Comparison of ENCODE assay signal across 8 cellular contexts in the genomic region with DNA sequence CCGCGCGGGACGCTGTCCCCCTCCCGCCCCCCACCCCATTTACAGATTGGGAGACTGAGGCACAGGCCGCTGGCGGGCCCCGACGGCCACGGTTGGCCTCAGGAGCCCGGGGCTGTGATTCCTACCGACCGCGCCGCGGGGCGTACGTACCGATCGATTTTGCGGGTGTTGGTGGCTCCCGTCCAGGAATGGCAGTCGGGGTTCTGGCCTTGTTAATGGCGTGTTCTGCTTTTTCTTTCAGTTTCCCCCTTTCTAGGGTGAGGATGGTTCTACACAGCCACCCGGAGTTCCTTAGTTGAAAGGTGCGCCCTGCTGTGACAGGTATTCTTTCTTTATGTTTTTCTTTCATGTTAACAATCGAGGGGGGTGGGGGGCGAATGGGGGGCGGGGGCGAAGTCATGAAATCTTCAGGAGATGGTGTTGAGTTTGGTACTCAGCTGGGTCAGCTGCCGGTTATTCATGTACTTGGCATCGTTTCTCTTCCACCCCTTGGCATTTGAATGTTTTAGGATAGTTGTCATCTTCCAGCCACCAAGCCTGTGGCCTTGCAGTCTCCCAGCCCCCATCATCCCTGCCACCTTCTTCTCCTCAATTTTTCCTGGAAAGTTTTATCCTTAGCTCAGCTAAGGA. TPM values are rescaled to one million over a fixed set of nuclear protein-coding genes. Genes with fewer than 3 reads are reported as not detected.
DNase-seq lines count a peak whose midpoint lies in the region; ATAC-seq, FAIRE-seq and TF ChIP-seq lines count a peak whose summit lies in the region.

No MANE protein-coding gene starts in this region.

- TF ChIP-seq CTCF in mammary epithelial cell (conservative IDR thresholded peaks at IDR 0.05 in 1 of 2, IDR thresholded peaks at IDR 0.05 in 1 of 2; ENCODE audit: extremely low read depth in 1 of 2, insufficient read depth in 1 of 2, low read depth in 1 of 2, low read length in 2 of 2) (no peak), keratinocyte (optimal IDR thresholded peaks at IDR 0.05 in 1 of 3, IDR thresholded peaks at IDR 0.05 in 1 of 3, conservative IDR thresholded peaks at IDR 0.05 in 1 of 3; ENCODE audit: extremely low read depth in 1 of 3, insufficient read depth in 2 of 3, low read length in 3 of 3) (no peak)

- peaks cover 20% of the 10 kb centered on the region; the same call in 1 of the 2 replicates for H3F3A ChIP-seq in GM23248 (ENCODE audit: insufficient read depth)

- H3K36me3 ChIP-seq in GM23248 (ENCODE audit: low read depth) (no peaks in the 10 kb centered on the region), mammary epithelial cell (ENCODE audit: insufficient read depth, low read length) (no peaks in the 10 kb centered on the region), keratinocyte (ENCODE audit: control insufficient read depth in 2 of 2, extremely low read depth in 1 of 2, insufficient read depth in 2 of 2, low read length in 2 of 2) (no peaks in the 10 kb centered on the region)

- H2AFZ ChIP-seq in GM23248 (peak overlapping the region; percentile 82), mammary epithelial cell (ENCODE audit: low read depth, low read length) (peak overlapping the region; percentile 80), keratinocyte (ENCODE audit: control insufficient read depth, low read length) (peak overlapping the region; percentile 41)

- no peak for FAIRE-seq in keratinocyte (lab: Jason Lieb, UNC)

- peak overlapping the region; percentile 98 for H3K27ac Mint-ChIP-seq in T-helper 17 cell

- H3K4me3 ChIP-seq in GM23248: peak overlapping the region; percentile 85
- peak overlapping the region; percentile 75 to 86 (median 79) for H3K4me3 ChIP-seq in mammary epithelial cell (replicated peaks in 1 of 3; ENCODE audit: insufficient read depth in 1 of 3, low read depth in 2 of 3, low read length in 3 of 3)
- H3K4me3 ChIP-seq in keratinocyte (ENCODE audit: control insufficient read depth in 2 of 3, extremely low read depth in 1 of 3, insufficient read depth in 2 of 3, low read depth in 1 of 3, low read length in 3 of 3): peak overlapping the region; percentile 81 to 87 (median 85)

- H3K9me1 ChIP-seq in keratinocyte (ENCODE audit: control insufficient read depth, extremely low read depth, insufficient read depth, low read length): peaks cover 2% of the 10 kb centered on the region

- no TSS peak for BruUV-seq in mammary epithelial cell (replicated peaks; lab: Mats Ljungman, UMichigan)

- H3K27me3 ChIP-seq in GM23248 (replicated peaks; ENCODE audit: insufficient read depth) (no peaks in the 10 kb centered on the region), mammary epithelial cell (ENCODE audit: insufficient read depth, low read length) (no peaks in the 10 kb centered on the region), keratinocyte (ENCODE audit: control insufficient read depth, extremely low read depth, insufficient read depth, low read length) (no peaks in the 10 kb centered on the region)

- H3K9me3 ChIP-seq in GM23248 (ENCODE audit: low read depth) (no peaks in the 10 kb centered on the region), T-helper 17 cell (ENCODE audit: control insufficient read depth, low read length, poor library complexity, severe bottlenecking) (no peaks in the 10 kb centered on the region), mammary epithelial cell (replicated peaks; ENCODE audit: insufficient read depth, low read length) (no peaks in the 10 kb centered on the region), keratinocyte (ENCODE audit: control insufficient read depth, low read depth, low read length) (no peaks in the 10 kb centered on the region)

- H3K36me3 Mint-ChIP-seq in T-helper 17 cell (ENCODE audit: low read depth): peaks cover 13% of the 10 kb centered on the region

- H3K4me2 ChIP-seq in GM23248 (ENCODE audit: unreplicated experiment) (peak overlapping the region; percentile 86), mammary epithelial cell (ENCODE audit: insufficient read depth, low read depth, low read length) (peak overlapping the region; percentile 88), keratinocyte (ENCODE audit: control insufficient read depth, extremely low read depth, insufficient read depth, low read depth, low read length) (peak overlapping the region; percentile 94)

- H3K27ac ChIP-seq in GM23248 (peak overlapping the region; percentile 83), mammary epithelial cell (ENCODE audit: insufficient read depth, low read depth, low read length) (peak overlapping the region; percentile 83), keratinocyte (ENCODE audit: control insufficient read depth, insufficient read depth, low read length) (peak overlapping the region; percentile 93)

- intact Hi-C loops in mammary epithelial cell (cut with micrococcal nuclease): loop anchor here (10.0 kb wide), 1 partner anchor 198 kb away; a partner anchor contains a TSS

- no peaks in the 10 kb centered on the region for H3K9me2 ChIP-seq in GM23248 (ENCODE audit: insufficient read depth)

- H3K4me1 ChIP-seq in GM23248 (ENCODE audit: insufficient read depth) (peaks cover 28% of the 10 kb centered on the region), mammary epithelial cell (ENCODE audit: insufficient read depth, low read length) (peaks cover 28% of the 10 kb centered on the region), keratinocyte (ENCODE audit: control insufficient read depth, extremely low read depth, insufficient read depth, low read length) (peaks cover 44% of the 10 kb centered on the region)

- WGBS in GM23248 (ENCODE audit: low coverage in 1 of 2, low lambda C conversion rate in 2 of 2, missing lambda C conversion rate in 2 of 2), 2 experiments: 0% methylated on average over 24 to 27 of the region's 32 CpGs
- 5% methylated on average over 7 of the region's 32 CpGs for WGBS in mammary epithelial cell (ENCODE audit: low coverage, missing lambda C conversion rate)

- in situ Hi-C loops in GM23248 (cut with MboI): no loop called here
- in situ Hi-C loops in mammary epithelial cell (cut with MboI; ENCODE audit: low sequenced_read_pairs in 2 of 2): loop anchor here in 1 of 2 donors (10.0 kb wide), 2 partner anchors 48 to 378 kb away; a partner anchor contains a TSS

- H3K79me2 ChIP-seq in GM23248 (ENCODE audit: insufficient read depth): peaks cover 21% of the 10 kb centered on the region
- peaks cover 9% of the 10 kb centered on the region for H3K79me2 ChIP-seq in mammary epithelial cell (ENCODE audit: insufficient read depth, low read length)
- peaks cover 14% of the 10 kb centered on the region for H3K79me2 ChIP-seq in keratinocyte (ENCODE audit: control insufficient read depth, insufficient read depth, low read length)

- dilution Hi-C loops in mammary epithelial cell (cut with HindIII; ENCODE audit: low sequenced_read_pairs): no loop called here
- dilution Hi-C loops in keratinocyte (cut with MboI; ENCODE audit: extremely low pct_ligation_motif_present, low sequenced_read_pairs): no loop called here

- no peak for ATAC-seq in T-helper 17 cell

- peaks cover 49% of the 10 kb centered on the region for H3K4me1 Mint-ChIP-seq in T-helper 17 cell

- DNase-seq in AG20443 (ENCODE audit: low spot score) (peak; percentile 68), GM23248 (peak; percentile 81), T-helper 17 cell (peak in 1 of 3 donors; percentile 48), mammary epithelial cell (peak; percentile 30), keratinocyte (ENCODE audit: low read depth, low spot score) (no peak), NCI-H774 (lab: John Stamatoyannopoulos, UW) (no peak), NCI-H187 (lab: John Stamatoyannopoulos, UW) (no peak)
- peak; percentile 43 for DNase-seq in stimulated activated CD4-positive, alpha-beta T cell treated with anti-CD3 and anti-CD28 coated beads, Interleukin-1b, Interleukin-23, amount 100 ng/mL, for 48 hours

- H3K4me3 Mint-ChIP-seq in T-helper 17 cell: peak overlapping the region; percentile 94

- H4K20me1 ChIP-seq in GM23248 (ENCODE audit: insufficient read depth) (no peaks in the 10 kb centered on the region), mammary epithelial cell (ENCODE audit: insufficient read depth, low read length) (no peaks in the 10 kb centered on the region), keratinocyte (ENCODE audit: control insufficient read depth, extremely low read depth, insufficient read depth, low read length) (no peaks in the 10 kb centered on the region)

- CTCF ChIA-PET in mammary epithelial cell (lab: Charles Lee; ENCODE audit: low non-redundant PET): no interaction called here

- H3K27me3 Mint-ChIP-seq in T-helper 17 cell: no peaks in the 10 kb centered on the region

- H3K9ac ChIP-seq in GM23248 (peak overlapping the region; percentile 93), mammary epithelial cell (ENCODE audit: insufficient read depth, low read length) (peak overlapping the region; percentile 93), keratinocyte (ENCODE audit: control insufficient read depth, extremely low read depth, insufficient read depth, low read length) (peak overlapping the region; percentile 94)

RNA-seq across cellular contexts. Expression of a gene that starts 0.8 kb away (rescaled TPM):
- 32.6 and 46.5 TPM in 2 replicates for total RNA-seq in GM23248 (2014; rRNA removed; shearing (Covaris generic))
- polyA plus RNA-seq in GM23248 (2016; fragmentation: Nextera tagmentation; extraction: Ambion mirVana) (21.7 and 22.4 TPM in 2 replicates), mammary epithelial cell (8.2 TPM), keratinocyte (14.9 to 24.7 TPM (median 23.4 TPM) in 3 replicates)
- total RNA-seq in T-helper 17 cell (100 to 1,000 TPM; 411 to 412 TPM), mammary epithelial cell (10 to 100 TPM; 39.3 to 52.3 TPM)
- polyA minus RNA-seq in mammary epithelial cell (31.0 TPM), keratinocyte (6.1 to 37.7 TPM (median 24.2 TPM) in 3 replicates)
- polyA plus RNA-seq in keratinocyte (2011; ENCODE audit: low read depth): 50.9 TPM
- 17.0 and 34.3 TPM in 2 replicates for polyA plus RNA-seq in keratinocyte (2011; cell fraction: cytosol; rRNA removed)
- 24.0 and 32.8 TPM in 2 replicates for polyA plus RNA-seq in keratinocyte (2011; cell fraction: nucleus; rRNA removed)
- 15.5 and 42.1 TPM in 2 replicates for polyA plus RNA-seq in keratinocyte (2012; ENCODE audit: low replicate concordance)
- polyA minus RNA-seq in keratinocyte (2011; cell fraction: cytosol; rRNA and poly(A)+ RNA removed): 21.7 TPM
- 30.7 and 58.6 TPM in 2 replicates for polyA minus RNA-seq in keratinocyte (2011; cell fraction: nucleus; rRNA and poly(A)+ RNA removed)

RNA-seq across cellular contexts. Expression of a gene that starts 49.2 kb away (rescaled TPM):
- total RNA-seq in GM23248 (2014; rRNA removed; shearing (Covaris generic)): not detected in 2 replicates
- polyA plus RNA-seq in GM23248 (2016; fragmentation: Nextera tagmentation; extraction: Ambion mirVana): not detected in 2 replicates
- 10 to 100 TPM in 1 of 2 donors, 1 to 10 TPM in 1; 9.4 to 16.6 TPM for total RNA-seq in T-helper 17 cell
- under 1 TPM; 0.17 to 0.66 TPM for total RNA-seq in mammary epithelial cell
- 0.28 TPM for polyA plus RNA-seq in mammary epithelial cell
- 2.1 TPM for polyA minus RNA-seq in mammary epithelial cell
- 0.49 to 3.9 TPM (median 0.80 TPM) in 3 replicates for polyA plus RNA-seq in keratinocyte
- polyA plus RNA-seq in keratinocyte (2011; ENCODE audit: low read depth): 6.1 TPM
- polyA plus RNA-seq in keratinocyte (2011; cell fraction: cytosol; rRNA removed): 0.68 and 0.86 TPM in 2 replicates
- 3.5 and 5.4 TPM in 2 replicates for polyA plus RNA-seq in keratinocyte (2011; cell fraction: nucleus; rRNA removed)
- polyA plus RNA-seq in keratinocyte (2012; ENCODE audit: low replicate concordance): 0.44 and 6.7 TPM in 2 replicates
- 1.5 to 11.2 TPM (median 2.3 TPM) in 3 replicates for polyA minus RNA-seq in keratinocyte
- 4.4 TPM for polyA minus RNA-seq in keratinocyte (2011; cell fraction: cytosol; rRNA and poly(A)+ RNA removed)
- 6.5 and 9.0 TPM in 2 replicates for polyA minus RNA-seq in keratinocyte (2011; cell fraction: nucleus; rRNA and poly(A)+ RNA removed)

Comparison
In these comparisons a context has a peak if more than half of its experiments do, and no peak if none do; other contexts are left out.
1. DNase-seq: peak in AG20443 (single experiment), GM23248 (single experiment), mammary epithelial cell (single experiment) and stimulated activated CD4-positive, alpha-beta T cell treated with anti-CD3 and anti-CD28 coated beads, Interleukin-1b, Interleukin-23, amount 100 ng/mL, for 48 hours (single experiment); none in keratinocyte (single experiment), NCI-H774 (single experiment) and NCI-H187 (0 of 2).
2. RNA of a gene that starts 49.2 kb away (total RNA-seq): 9.4 to 16.6 TPM in T-helper 17 cell; 0.17 to 0.66 TPM in mammary epithelial cell and not detected in GM23248; every median in the first group is over 4 times any median in the second.
3. Peak in every context shown above with its lines, with median percentiles within 50 percentile points of each other: H2AFZ ChIP-seq, H3K27ac ChIP-seq, H3K4me2 ChIP-seq, H3K4me3 ChIP-seq and H3K9ac ChIP-seq.